ENCODE assay signal across 25 cellular contexts in genomic region chr16:84438971-84439696, GRCh38.
"Had no signal": no experiment of that assay in that cellular context is flagged by ENCODE, and none has a peak within 500 bp of the region (broad histone marks: within the 10 kb centered on the region; RNA-seq: fewer than 3 reads in every experiment).

No MANE protein-coding gene starts in this region.

- H3K4me1 Mint-ChIP-seq: activated CD4-positive, alpha-beta T cell treated with anti-CD3 and anti-CD28 coated beads for 36 hours; central memory CD8-positive, alpha-beta T cell; stimulated activated naive B cell treated with anti-CD40 and anti-IgM and Interleukin-4, amounts not matched to agents 10 μg/mL and 1 μg/mL and 100 μg/mL, for 72 hours had no signal

- H3K36me3 Mint-ChIP-seq: activated naive CD8-positive, alpha-beta T cell; natural killer cell treated with Interleukin-12 subunit alpha and Interleukin-12 subunit beta and Interleukin-15 and Interleukin-18, amount 100 ng/mL, for 72 hours; stimulated activated naive B cell treated with anti-CD40 and anti-IgM and Interleukin-4, amounts not matched to agents 10 μg/mL and 1 μg/mL and 100 μg/mL, for 72 hours had no signal

- H3K36me3 ChIP-seq: esophagus muscularis mucosa, heart right ventricle, left ventricle myocardium inferior, sigmoid colon, stomach, thyroid gland, upper lobe of right lung had no signal

- H3K27ac Mint-ChIP-seq: activated CD4-positive, alpha-beta T cell treated with anti-CD3 and anti-CD28 coated beads for 36 hours; activated naive CD8-positive, alpha-beta T cell; activated T-cell treated with anti-CD3 and anti-CD28 coated beads, Interleukin-2, amount 50 U/mL, for 72 hours; natural killer cell treated with Interleukin-12 subunit alpha and Interleukin-12 subunit beta and Interleukin-15 and Interleukin-18, amount 100 ng/mL, for 72 hours; stimulated activated naive B cell treated with anti-CD40 and anti-IgM and Interleukin-4, amounts not matched to agents 10 μg/mL and 1 μg/mL and 100 μg/mL, for 72 hours had no signal

- H3K9me3 ChIP-seq: esophagus muscularis mucosa, heart right ventricle, left ventricle myocardium inferior, mucosa of descending colon, neutrophil, sigmoid colon, stomach, thyroid gland, upper lobe of right lung had no signal

- H3K27me3 ChIP-seq: thyroid gland, upper lobe of right lung had no signal

- H3K4me1 ChIP-seq: esophagus muscularis mucosa, foreskin keratinocyte, heart right ventricle, left ventricle myocardium inferior, sigmoid colon, upper lobe of right lung had no signal

- H3K4me3 ChIP-seq: esophagus muscularis mucosa, heart right ventricle, left ventricle myocardium inferior, lung, mucosa of descending colon, sigmoid colon, stomach, thyroid gland, upper lobe of right lung had no signal

- DNase-seq: activated CD4-positive, alpha-beta T cell treated with anti-CD3 and anti-CD28 coated beads for 36 hours; activated CD4-positive, CD25-positive, alpha-beta regulatory T cell; activated naive CD4-positive, alpha-beta T cell; activated T-cell treated with anti-CD3 and anti-CD28 coated beads for 4 hours; activated T-cell treated with anti-CD3 and anti-CD28 coated beads, Interleukin-2, amount 50 U/mL, for 72 hours; anterior cingulate cortex; dermis blood vessel endothelial cell; effector CD4-positive, alpha-beta T cell; foreskin keratinocyte; heart right ventricle; left ventricle myocardium inferior; mucosa of descending colon; sigmoid colon; stimulated activated CD4-positive, alpha-beta T cell treated with anti-CD3 and anti-CD28 coated beads, Interleukin-15, amount 100 ng/mL, for 24 hours; stimulated activated CD4-positive, alpha-beta T cell treated with anti-CD3 and anti-CD28 coated beads, Interleukin-2, amount 100 ng/mL, for 24 hours; stimulated activated naive B cell treated with anti-CD40 and anti-IgM and Interleukin-4, amounts not matched to agents 10 μg/mL and 1 μg/mL and 100 μg/mL, for 72 hours; stomach; thyroid gland; upper lobe of right lung had no signal

- H3K4me3 Mint-ChIP-seq: activated CD4-positive, alpha-beta T cell treated with anti-CD3 and anti-CD28 coated beads for 36 hours; activated naive CD8-positive, alpha-beta T cell; activated T-cell treated with anti-CD3 and anti-CD28 coated beads, Interleukin-2, amount 50 U/mL, for 72 hours; central memory CD8-positive, alpha-beta T cell; natural killer cell treated with Interleukin-12 subunit alpha and Interleukin-12 subunit beta and Interleukin-15 and Interleukin-18, amount 100 ng/mL, for 72 hours; stimulated activated naive B cell treated with anti-CD40 and anti-IgM and Interleukin-4, amounts not matched to agents 10 μg/mL and 1 μg/mL and 100 μg/mL, for 72 hours had no signal

- H3K9me3 Mint-ChIP-seq: activated T-cell treated with anti-CD3 and anti-CD28 coated beads, Interleukin-2, amount 50 U/mL, for 72 hours; central memory CD8-positive, alpha-beta T cell; natural killer cell treated with Interleukin-12 subunit alpha and Interleukin-12 subunit beta and Interleukin-15 and Interleukin-18, amount 100 ng/mL, for 72 hours; stimulated activated naive B cell treated with anti-CD40 and anti-IgM and Interleukin-4, amounts not matched to agents 10 μg/mL and 1 μg/mL and 100 μg/mL, for 72 hours had no signal

- H3K27ac ChIP-seq: esophagus muscularis mucosa, foreskin keratinocyte, heart right ventricle, left ventricle myocardium inferior, neutrophil, sigmoid colon, stomach, thyroid gland, upper lobe of right lung had no signal
